12 cellular contexts compared by ENCODE assay signal in the genomic region with DNA sequence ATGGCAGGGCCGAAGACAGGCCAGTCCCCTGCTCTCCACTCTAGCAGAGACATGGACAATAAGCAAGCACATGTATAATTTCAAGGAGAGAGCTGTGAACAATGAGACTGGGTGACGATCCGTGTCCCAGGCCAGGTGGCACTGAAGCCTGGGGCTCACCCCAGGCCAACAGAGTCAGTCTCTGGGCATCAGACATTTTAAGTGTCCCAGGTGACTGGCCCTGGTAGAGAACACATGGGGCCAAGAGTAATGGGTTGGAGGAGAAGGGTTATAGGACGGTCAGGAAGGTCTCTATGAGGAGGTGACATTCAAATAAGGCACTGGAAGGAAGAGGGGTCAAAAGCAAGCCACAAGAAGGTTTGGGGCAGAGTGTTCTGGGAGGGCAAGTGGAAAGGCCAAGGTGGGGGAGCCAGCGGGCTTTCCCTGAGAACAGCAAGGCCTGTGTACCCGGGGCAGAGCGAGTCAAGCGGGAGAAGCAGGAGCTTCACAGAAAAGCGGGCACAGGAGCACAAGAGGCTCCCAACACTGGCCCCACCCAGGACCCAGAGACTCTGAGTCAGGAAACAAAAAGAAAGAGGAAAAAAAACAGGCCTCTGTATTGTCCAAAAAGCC. TPM values are rescaled to one million over a fixed set of nuclear protein-coding genes. Genes with fewer than 3 reads are reported as not detected.
DNase-seq lines count a peak whose midpoint lies in the region; ATAC-seq and TF ChIP-seq lines count a peak whose summit lies in the region.
"Had no signal": no experiment of that assay in that cellular context is flagged by ENCODE, and none has a peak within 500 bp of the region (broad histone marks: within the 10 kb centered on the region; RNA-seq: fewer than 3 reads in every experiment).

No MANE protein-coding gene starts in this region.

- ATAC-seq in activated T-cell treated with anti-CD3 and anti-CD28 coated beads, Interleukin-2, amount 50 U/mL, for 72 hours (replicated peaks in 1 of 2): no peak
- ATAC-seq in activated naive CD4-positive, alpha-beta T cell treated with anti-CD3 and anti-CD28 coated beads, Interleukin-2, amount 50 U/mL, for 72 hours: no peak
- ATAC-seq: left colon had no signal

- no peak overlapping the region for H3K23ac ChIP-seq in mesenchymal stem cell (ENCODE audit: low read length in 2 of 2)

- 89% methylated on average over 8 of the region's 9 CpGs for WGBS in mesenchymal stem cell

- H3K9me3 Mint-ChIP-seq in activated T-cell treated with anti-CD3 and anti-CD28 coated beads, Interleukin-2, amount 50 U/mL, for 72 hours: no peaks in the 10 kb centered on the region
- H3K9me3 Mint-ChIP-seq in activated naive CD4-positive, alpha-beta T cell treated with anti-CD3 and anti-CD28 coated beads, Interleukin-2, amount 50 U/mL, for 72 hours: no peaks in the 10 kb centered on the region

- H3K4me3 ChIP-seq in mesenchymal stem cell (ENCODE audit: insufficient read depth in 1 of 2, low read depth in 1 of 2, low read length in 2 of 2) (no peak overlapping the region), tibial artery (no peak overlapping the region)

- no peaks in the 10 kb centered on the region for H3K9me3 ChIP-seq in mesenchymal stem cell (ENCODE audit: control insufficient read depth, low read length)
- no peaks in the 10 kb centered on the region for H3K9me3 ChIP-seq in tibial artery

- peak overlapping the region; percentile 75 to 92 for H3K18ac ChIP-seq in mesenchymal stem cell (ENCODE audit: low read depth in 1 of 2, low read length in 2 of 2)

- peak overlapping the region; percentile 68 to 69 for H3K4ac ChIP-seq in mesenchymal stem cell (ENCODE audit: low read depth in 1 of 2, low read length in 2 of 2)

- peak overlapping the region; percentile 92 for H2BK12ac ChIP-seq in mesenchymal stem cell (ENCODE audit: low read length in 2 of 2)

- peak overlapping the region; percentile 77 for H4K8ac ChIP-seq in mesenchymal stem cell (ENCODE audit: low read length)

- H3K27ac Mint-ChIP-seq in activated T-cell treated with anti-CD3 and anti-CD28 coated beads, Interleukin-2, amount 50 U/mL, for 72 hours: peak overlapping the region; percentile 96
- peak overlapping the region; percentile 99 to 100 for H3K27ac Mint-ChIP-seq in activated naive CD4-positive, alpha-beta T cell treated with anti-CD3 and anti-CD28 coated beads, Interleukin-2, amount 50 U/mL, for 72 hours

- DNase-seq in activated T-cell treated with anti-CD3 and anti-CD28 coated beads, Interleukin-2, amount 50 U/mL, for 72 hours: no peak
- DNase-seq in activated T-cell treated with anti-CD3 and anti-CD28 coated beads, Interleukin-2, amount 50 U/mL, for 48 hours: no peak
- no peak for DNase-seq in activated naive CD4-positive, alpha-beta T cell treated with anti-CD3 and anti-CD28 coated beads, Interleukin-2, amount 50 U/mL, for 72 hours (ENCODE audit: low spot score in 2 of 2)
- no peak for DNase-seq in mesenchymal stem cell
- DNase-seq in tibial artery: no peak
- DNase-seq in OCI-M1 (lab: John Stamatoyannopoulos, UW): no peak
- no peak for DNase-seq in COLO829 (ENCODE audit: low spot score)
- DNase-seq in stimulated activated naive CD4-positive, alpha-beta T cell (lab: John Stamatoyannopoulos, UW): no peak
- DNase-seq: activated CD4-positive, CD25-positive, alpha-beta regulatory T cell; left colon; NCI-H82; stimulated activated CD4-positive, alpha-beta T cell treated with anti-CD3 and anti-CD28 coated beads, Interleukin-4, amount 100 ng/mL, for 1 hour had no signal

- no peak overlapping the region for H2BK5ac ChIP-seq in mesenchymal stem cell (ENCODE audit: low read depth, low read length, poor library complexity, severe bottlenecking)

- H3K4me1 Mint-ChIP-seq in activated T-cell treated with anti-CD3 and anti-CD28 coated beads, Interleukin-2, amount 50 U/mL, for 72 hours (ENCODE audit: low read depth): peaks cover 81% of the 10 kb centered on the region

- peak overlapping the region in 1 of 2 experiments; percentile 41 for H3K14ac ChIP-seq in mesenchymal stem cell (ENCODE audit: low read length in 2 of 2)

- H3K36me3 ChIP-seq in mesenchymal stem cell (ENCODE audit: control insufficient read depth in 1 of 2, insufficient read depth in 2 of 2, low read depth in 1 of 2, low read length in 2 of 2) (no peaks in the 10 kb centered on the region), tibial artery (no peaks in the 10 kb centered on the region)

- H2AFZ ChIP-seq in mesenchymal stem cell (ENCODE audit: low read depth, low read length): no peak overlapping the region

- H3K4me2 ChIP-seq in mesenchymal stem cell (ENCODE audit: low read length, poor library complexity, severe bottlenecking): no peak overlapping the region

- no peaks in the 10 kb centered on the region for H3K27me3 Mint-ChIP-seq in activated T-cell treated with anti-CD3 and anti-CD28 coated beads, Interleukin-2, amount 50 U/mL, for 72 hours (ENCODE audit: low read depth)

- H2AK5ac ChIP-seq in mesenchymal stem cell (ENCODE audit: low read length, severe bottlenecking): peak overlapping the region; percentile 5

- peaks cover 30 to 45% of the 10 kb centered on the region in 2 donors for H3K36me3 Mint-ChIP-seq in activated T-cell treated with anti-CD3 and anti-CD28 coated beads, Interleukin-2, amount 50 U/mL, for 72 hours (ENCODE audit: insufficient read depth in 2 of 2)
- peaks cover 63 to 67% of the 10 kb centered on the region in 2 donors for H3K36me3 Mint-ChIP-seq in activated naive CD4-positive, alpha-beta T cell treated with anti-CD3 and anti-CD28 coated beads, Interleukin-2, amount 50 U/mL, for 72 hours

- H3K9ac ChIP-seq in mesenchymal stem cell (ENCODE audit: low read length): peak overlapping the region; percentile 90

- H2BK15ac ChIP-seq in mesenchymal stem cell (ENCODE audit: low read depth, poor library complexity, severe bottlenecking): no peak overlapping the region

- peak overlapping the region; percentile 69 for H2BK120ac ChIP-seq in mesenchymal stem cell (ENCODE audit: low read depth, low read length)

- H3K4me3 Mint-ChIP-seq in activated T-cell treated with anti-CD3 and anti-CD28 coated beads, Interleukin-2, amount 50 U/mL, for 72 hours: peak overlapping the region; percentile 99 to 100

- TF ChIP-seq CTCF in tibial artery (IDR thresholded peaks at IDR 0.05): no peak

- no peak overlapping the region for H3K27ac ChIP-seq in mesenchymal stem cell (ENCODE audit: low read length, poor library complexity, severe bottlenecking)
- H3K27ac ChIP-seq in tibial artery: peak overlapping the region; percentile 94 to 96

- H3K27me3 ChIP-seq in mesenchymal stem cell (ENCODE audit: control insufficient read depth in 1 of 2, insufficient read depth in 1 of 2, low read length in 2 of 2) (no peaks in the 10 kb centered on the region), tibial artery (no peaks in the 10 kb centered on the region)

- peak overlapping the region; percentile 96 for H4K91ac ChIP-seq in mesenchymal stem cell (ENCODE audit: low read length)

- H3K79me1 ChIP-seq in mesenchymal stem cell (replicated peaks; ENCODE audit: low read length, poor library complexity, severe bottlenecking): peaks cover 3% of the 10 kb centered on the region

- H3K4me1 ChIP-seq in mesenchymal stem cell (ENCODE audit: control insufficient read depth, insufficient read depth, low read depth, low read length): peaks cover 30% of the 10 kb centered on the region
- H3K4me1 ChIP-seq in tibial artery: peaks cover 3 to 59% (median 51%) of the 10 kb centered on the region in 4 donors

- intact Hi-C loops in tibial artery (cut with DNase I; ENCODE audit: low total_unique reads): no loop called here

RNA-seq across cellular contexts. Expression of a gene that starts 1.1 kb away (rescaled TPM):
- total RNA-seq in activated T-cell treated with anti-CD3 and anti-CD28 coated beads, Interleukin-2, amount 50 U/mL, for 72 hours: 100 to 1,000 TPM; 204 to 246 TPM
- 100 to 1,000 TPM; 165 to 174 TPM for total RNA-seq in activated naive CD4-positive, alpha-beta T cell treated with anti-CD3 and anti-CD28 coated beads, Interleukin-2, amount 50 U/mL, for 72 hours
- polyA plus RNA-seq in mesenchymal stem cell (2013, experiment 1 of 2): 18.5 TPM
- polyA plus RNA-seq in mesenchymal stem cell (2013, experiment 2 of 2): 17.8 TPM

RNA-seq across cellular contexts. Expression of a gene that starts 59.2 kb away (rescaled TPM):
- not detected for total RNA-seq in activated T-cell treated with anti-CD3 and anti-CD28 coated beads, Interleukin-2, amount 50 U/mL, for 72 hours
- not detected for total RNA-seq in activated naive CD4-positive, alpha-beta T cell treated with anti-CD3 and anti-CD28 coated beads, Interleukin-2, amount 50 U/mL, for 72 hours
- not detected for polyA plus RNA-seq in mesenchymal stem cell (2013, experiment 1 of 2)
- polyA plus RNA-seq in mesenchymal stem cell (2013, experiment 2 of 2): not detected
- total RNA-seq: left colon had no signal
